8 cellular contexts compared by ENCODE assay signal in the genomic region with DNA sequence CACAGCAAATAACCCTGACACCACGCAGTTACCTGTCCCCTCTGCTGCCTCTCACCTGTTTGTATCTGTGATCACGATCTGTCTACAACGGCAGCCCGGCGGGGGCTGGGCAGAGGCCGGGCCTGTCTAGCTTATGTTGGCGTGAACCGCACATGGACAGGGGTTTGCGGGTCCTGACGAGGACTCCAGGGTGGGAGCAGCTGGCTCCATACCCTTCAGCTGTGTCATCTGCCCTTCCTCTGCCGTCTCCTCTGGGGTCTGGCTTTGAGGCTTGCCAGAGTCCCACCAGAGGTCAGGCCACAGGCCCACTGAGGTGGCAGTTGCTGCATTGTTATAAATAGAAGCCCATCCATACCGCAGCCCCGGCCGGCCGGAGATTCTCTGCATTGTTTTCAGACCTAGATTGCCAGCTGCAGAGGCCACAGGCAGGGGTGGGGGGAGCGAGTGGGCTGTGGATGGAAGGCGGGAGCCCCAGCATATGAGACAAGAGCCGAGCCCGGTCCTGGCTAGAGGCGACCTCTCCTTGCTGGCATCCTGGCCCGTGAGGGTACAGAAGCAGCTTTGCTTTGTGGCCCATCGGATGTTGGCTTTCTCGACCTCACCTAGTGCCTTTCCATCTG. TPM values are rescaled to one million over a fixed set of nuclear protein-coding genes. Genes with fewer than 3 reads are reported as not detected.
DNase-seq lines count a peak whose midpoint lies in the region; ATAC-seq lines count a peak whose summit lies in the region.

No MANE protein-coding gene starts in this region.

- DNase-seq in activated effector memory CD4-positive, alpha-beta T cell treated with anti-CD3 and anti-CD28 coated beads, Interleukin-2, amount 50 U/mL, for 16 hours = peak; percentile 62
- DNase-seq in activated effector memory CD4-positive, alpha-beta T cell treated with Interleukin-2 at 50 U/mL for 16 hours = no peak
- peak in 1 of 10 donors; percentile 11 for DNase-seq in naive thymus-derived CD8-positive, alpha-beta T cell
- DNase-seq in DMS79 treated with DMSO at 0.1 percent for 48 hours (lab: John Stamatoyannopoulos, UW) = no peak
- no peak for DNase-seq in NCI-H187 treated with DMSO at 0.1 percent for 48 hours (lab: John Stamatoyannopoulos, UW)
- DNase-seq in NCI-H1105 treated with DMSO at 0.1 percent for 48 hours (lab: John Stamatoyannopoulos, UW) = no peak

- H3K27ac Mint-ChIP-seq in dendritic cell treated with granulocyte-macrophage colony-stimulating factor and Interleukin-4, amounts not matched to agents 40 ng/mL and 50 ng/mL, for 4 days = peak overlapping the region; percentile 85
- H3K27ac Mint-ChIP-seq in naive thymus-derived CD8-positive, alpha-beta T cell = peak overlapping the region; percentile 93 to 98 (median 98)

- peaks cover 61% of the 10 kb centered on the region for H3K36me3 Mint-ChIP-seq in dendritic cell treated with granulocyte-macrophage colony-stimulating factor and Interleukin-4, amounts not matched to agents 40 ng/mL and 50 ng/mL, for 4 days (ENCODE audit: low read depth)
- peaks cover 0 to 16% (median 4%) of the 10 kb centered on the region in 3 donors for H3K36me3 Mint-ChIP-seq in naive thymus-derived CD8-positive, alpha-beta T cell

- H3K4me1 Mint-ChIP-seq in dendritic cell treated with granulocyte-macrophage colony-stimulating factor and Interleukin-4, amounts not matched to agents 40 ng/mL and 50 ng/mL, for 4 days (ENCODE audit: low read depth) = peaks cover 40% of the 10 kb centered on the region
- H3K4me1 Mint-ChIP-seq in naive thymus-derived CD8-positive, alpha-beta T cell = peaks cover 15 to 61% (median 40%) of the 10 kb centered on the region in 4 donors

- H3K9me3 ChIP-seq in KOPT-K1 (ENCODE audit: insufficient read depth, low read length, poor library complexity, severe bottlenecking) = no peaks in the 10 kb centered on the region

- H3K27ac ChIP-seq in KOPT-K1 (ENCODE audit: low read depth, low read length, poor library complexity, severe bottlenecking) = peak overlapping the region; percentile 83

- peaks cover 32% of the 10 kb centered on the region for H3K36me3 ChIP-seq in KOPT-K1 (ENCODE audit: insufficient read depth, low read length)

- H3K27me3 Mint-ChIP-seq in dendritic cell treated with granulocyte-macrophage colony-stimulating factor and Interleukin-4, amounts not matched to agents 40 ng/mL and 50 ng/mL, for 4 days = peaks cover 8% of the 10 kb centered on the region
- H3K27me3 Mint-ChIP-seq in naive thymus-derived CD8-positive, alpha-beta T cell = no peaks in the 10 kb centered on the region

- ATAC-seq in naive thymus-derived CD8-positive, alpha-beta T cell = peak; percentile 50 to 54

- POLR2A ChIA-PET in naive thymus-derived CD8-positive, alpha-beta T cell (lab: Charles Lee) = interaction anchor here (1.3 to 6.7 kb wide), 6 partner anchors 11 to 40 kb away, joined by 4 to 136 read pairs (median 43); a partner anchor contains a TSS

- intact Hi-C loops in dendritic cell treated with granulocyte-macrophage colony-stimulating factor and Interleukin-4, amounts not matched to agents 40 ng/mL and 50 ng/mL, for 4 days (cut with micrococcal nuclease) = loop anchor here (5.0 kb wide), 1 partner anchor 39 kb away; a partner anchor contains a TSS

- H3K9me3 Mint-ChIP-seq in dendritic cell treated with granulocyte-macrophage colony-stimulating factor and Interleukin-4, amounts not matched to agents 40 ng/mL and 50 ng/mL, for 4 days = peaks cover 9% of the 10 kb centered on the region
- H3K9me3 Mint-ChIP-seq in naive thymus-derived CD8-positive, alpha-beta T cell = no peaks in the 10 kb centered on the region

- peak overlapping the region; percentile 55 for H3K4me3 Mint-ChIP-seq in dendritic cell treated with granulocyte-macrophage colony-stimulating factor and Interleukin-4, amounts not matched to agents 40 ng/mL and 50 ng/mL, for 4 days
- peak overlapping the region; percentile 75 to 93 (median 86) for H3K4me3 Mint-ChIP-seq in naive thymus-derived CD8-positive, alpha-beta T cell

RNA-seq across cellular contexts. Expression of a gene that starts 37.8 kb away (rescaled TPM):
- total RNA-seq in naive thymus-derived CD8-positive, alpha-beta T cell = 10 to 100 TPM; 79.6 to 80.9 TPM
- 10 to 100 TPM; 12.2 to 28.1 (median 12.7) TPM for polyA plus RNA-seq in naive thymus-derived CD8-positive, alpha-beta T cell

RNA-seq across cellular contexts. Expression of a gene that starts 51.0 kb away (rescaled TPM):
- total RNA-seq in naive thymus-derived CD8-positive, alpha-beta T cell = under 1 TPM; 0.82 to 0.86 TPM
- under 1 TPM in 2 of 3 donors, not detected in 1; 0.45 to 0.57 TPM for polyA plus RNA-seq in naive thymus-derived CD8-positive, alpha-beta T cell
